ENCODE assay signal across 1 cellular context in the genomic region with DNA sequence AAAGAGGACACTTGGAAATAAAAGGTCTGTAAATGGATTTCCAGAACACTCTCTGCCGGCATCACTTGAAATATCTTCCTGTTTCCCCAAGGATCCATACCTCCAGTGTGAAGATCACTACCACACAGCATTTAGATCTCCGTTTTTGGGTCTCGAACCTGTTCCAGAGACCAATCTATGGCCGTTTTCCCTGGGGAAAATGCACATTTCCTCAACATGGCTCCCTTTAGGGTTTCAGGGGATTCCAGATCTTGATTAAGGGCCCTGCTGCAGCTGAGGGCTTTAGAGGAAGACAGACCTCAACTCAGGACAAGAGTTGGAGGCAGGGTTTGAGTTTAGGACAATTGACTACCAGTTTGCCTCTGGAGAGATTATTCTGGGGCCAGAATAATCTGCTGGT.
TF ChIP-seq lines count a peak whose summit lies in the region.

No MANE protein-coding gene starts in this region.

TF ChIP-seq in K562, 482 proteins besides CTCF, POLR2A, EP300 and RAD21:
- TF ChIP-seq MYBL2 (IDR thresholded peaks at IDR 0.05; ENCODE audit: low read depth) = no peak
- TF ChIP-seq MYBL2 (CRISPR knock-in tag; IDR thresholded peaks at IDR 0.05; ENCODE audit: borderline replicate concordance) = no peak
- TF ChIP-seq, protein P1, sequence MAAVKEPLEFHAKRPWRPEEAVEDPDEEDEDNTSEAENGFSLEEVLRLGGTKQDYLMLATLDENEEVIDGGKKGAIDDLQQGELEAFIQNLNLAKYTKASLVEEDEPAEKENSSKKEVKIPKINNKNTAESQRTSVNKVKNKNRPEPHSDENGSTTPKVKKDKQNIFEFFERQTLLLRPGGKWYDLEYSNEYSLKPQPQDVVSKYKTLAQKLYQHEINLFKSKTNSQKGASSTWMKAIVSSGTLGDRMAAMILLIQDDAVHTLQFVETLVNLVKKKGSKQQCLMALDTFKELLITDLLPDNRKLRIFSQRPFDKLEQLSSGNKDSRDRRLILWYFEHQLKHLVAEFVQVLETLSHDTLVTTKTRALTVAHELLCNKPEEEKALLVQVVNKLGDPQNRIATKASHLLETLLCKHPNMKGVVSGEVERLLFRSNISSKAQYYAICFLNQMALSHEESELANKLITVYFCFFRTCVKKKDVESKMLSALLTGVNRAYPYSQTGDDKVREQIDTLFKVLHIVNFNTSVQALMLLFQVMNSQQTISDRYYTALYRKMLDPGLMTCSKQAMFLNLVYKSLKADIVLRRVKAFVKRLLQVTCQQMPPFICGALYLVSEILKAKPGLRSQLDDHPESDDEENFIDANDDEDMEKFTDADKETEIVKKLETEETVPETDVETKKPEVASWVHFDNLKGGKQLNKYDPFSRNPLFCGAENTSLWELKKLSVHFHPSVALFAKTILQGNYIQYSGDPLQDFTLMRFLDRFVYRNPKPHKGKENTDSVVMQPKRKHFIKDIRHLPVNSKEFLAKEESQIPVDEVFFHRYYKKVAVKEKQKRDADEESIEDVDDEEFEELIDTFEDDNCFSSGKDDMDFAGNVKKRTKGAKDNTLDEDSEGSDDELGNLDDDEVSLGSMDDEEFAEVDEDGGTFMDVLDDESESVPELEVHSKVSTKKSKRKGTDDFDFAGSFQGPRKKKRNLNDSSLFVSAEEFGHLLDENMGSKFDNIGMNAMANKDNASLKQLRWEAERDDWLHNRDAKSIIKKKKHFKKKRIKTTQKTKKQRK (IDR thresholded peaks at IDR 0.05; ENCODE audit: borderline replicate concordance, low read depth, low read length) = no peak
- no peak for TF ChIP-seq ZNF57 (CRISPR knock-in tag; IDR thresholded peaks at IDR 0.05)
- no peak for TF ChIP-seq WHSC1 (IDR thresholded peaks at IDR 0.05; ENCODE audit: low read length)
- no peak for TF ChIP-seq HOXB6 (CRISPR knock-in tag; IDR thresholded peaks at IDR 0.05; ENCODE audit: borderline replicate concordance)
- TF ChIP-seq ZNF551 (CRISPR knock-in tag; IDR thresholded peaks at IDR 0.05) = no peak
- TF ChIP-seq TEAD2 (tag; IDR thresholded peaks at IDR 0.05) = no peak
TF ChIP-seq in K562: peak in this region for 0.
